24 cellular contexts compared by ENCODE assay signal in the genomic region with DNA sequence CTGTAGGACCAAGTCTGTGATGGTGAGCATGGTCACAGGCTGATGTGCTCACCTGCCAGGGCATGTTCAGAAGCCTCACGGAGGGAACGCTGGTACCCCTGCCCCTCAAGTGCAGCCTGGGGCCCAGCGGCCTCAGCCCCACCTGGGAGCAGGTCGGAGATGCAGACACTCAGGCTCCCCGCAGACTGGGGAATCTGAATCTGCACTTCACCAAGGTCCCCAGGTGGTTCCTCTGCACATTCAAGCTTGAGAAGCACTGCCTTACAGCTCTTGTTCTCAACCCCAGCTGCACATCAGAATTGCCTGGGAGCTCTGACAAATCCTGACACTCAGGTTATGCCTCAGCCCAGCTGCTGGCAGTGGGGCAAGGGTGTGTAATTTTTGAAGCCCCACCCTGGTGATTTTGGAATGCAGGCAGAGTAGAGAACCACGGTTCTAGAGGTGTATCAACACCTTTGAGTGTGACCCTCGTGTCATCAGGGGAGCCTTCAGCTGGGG.
"Had no signal": no experiment of that assay in that cellular context is flagged by ENCODE, and none has a peak within 500 bp of the region (broad histone marks: within the 10 kb centered on the region; RNA-seq: fewer than 3 reads in every experiment).

No MANE protein-coding gene starts in this region.

- H3K27me3 ChIP-seq: colonic mucosa, testis, upper lobe of left lung had no signal

- FAIRE-seq: islet of Langerhans had no signal

- H3K4me1 ChIP-seq: colonic mucosa, lower lobe of right lung, testis, upper lobe of left lung had no signal

- DNase-seq: activated CD4-positive, alpha-beta T cell treated with anti-CD3 and anti-CD28 coated beads, Interleukin-2, amount 10 ng/mL, durations not matched to agents 24 days and 14 days; activated CD4-positive, CD25-positive, alpha-beta regulatory T cell; activated CD8-positive, alpha-beta memory T cell treated with anti-CD3 and anti-CD28 coated beads, Interleukin-2, amount 50 U/mL, for 48 hours; activated effector memory CD4-positive, alpha-beta T cell treated with Interleukin-2 at 50 U/mL for 16 hours; activated naive CD8-positive, alpha-beta T cell treated with anti-CD3 and anti-CD28 coated beads, Interleukin-2, amount 50 U/mL, for 24 hours; activated T-cell treated with anti-CD3 and anti-CD28 coated beads, Interleukin-2, amount 50 U/mL, for 48 hours; anterior cingulate cortex; colonic mucosa; endodermal cell; erythroblast; left cardiac atrium; lower lobe of right lung; stimulated activated CD4-positive, alpha-beta T cell treated with anti-CD3 and anti-CD28 coated beads, Interleukin-12 subunit alpha, Interleukin-12 subunit beta, amount 100 ng/mL, for 4 hours; stimulated activated CD4-positive, alpha-beta T cell treated with anti-CD3 and anti-CD28 coated beads, Interleukin-1b, Interleukin-23, amount 100 ng/mL, for 48 hours; T-helper 1 cell; T-helper 9 cell; testis had no signal

- H3K4me3 Mint-ChIP-seq: activated CD4-positive, alpha-beta T cell treated with anti-CD3 and anti-CD28 coated beads, Interleukin-2, amount 10 ng/mL, durations not matched to agents 24 days and 14 days; activated naive CD4-positive, alpha-beta T cell treated with anti-CD3 and anti-CD28 coated beads, Interleukin-2, amount 10 ng/mL, durations not matched to agents 7 days and 5 days; activated naive CD8-positive, alpha-beta T cell treated with anti-CD3 and anti-CD28 coated beads, Interleukin-2, amount 50 U/mL, for 24 hours; brain; central memory CD8-positive, alpha-beta T cell; endodermal cell; natural killer cell treated with Interleukin-12 subunit alpha and Interleukin-12 subunit beta and Interleukin-15 and Interleukin-18, amount 100 ng/mL, for 72 hours; stimulated activated naive CD8-positive, alpha-beta T cell treated with anti-CD3 and anti-CD28 coated beads, Interleukin-15, Interleukin-2, amounts not matched to agents 100 ng/mL and 50 ng/mL, for 24 hours had no signal

- H3K27ac ChIP-seq: colonic mucosa, lower lobe of right lung, testis, upper lobe of left lung had no signal

- H3K9me3 ChIP-seq: colonic mucosa, testis had no signal

- ATAC-seq: activated naive CD8-positive, alpha-beta T cell treated with anti-CD3 and anti-CD28 coated beads, Interleukin-2, amount 50 U/mL, for 24 hours; left cardiac atrium; lower lobe of right lung; natural killer cell treated with Interleukin-12 subunit alpha and Interleukin-12 subunit beta and Interleukin-15 and Interleukin-18, amount 100 ng/mL, for 72 hours had no signal

- H3K36me3 ChIP-seq: colonic mucosa, lower lobe of right lung, upper lobe of left lung had no signal

- H3K4me1 Mint-ChIP-seq: activated CD4-positive, alpha-beta T cell treated with anti-CD3 and anti-CD28 coated beads, Interleukin-2, amount 10 ng/mL, durations not matched to agents 24 days and 14 days; activated naive CD4-positive, alpha-beta T cell treated with anti-CD3 and anti-CD28 coated beads, Interleukin-2, amount 10 ng/mL, durations not matched to agents 7 days and 5 days; activated naive CD8-positive, alpha-beta T cell treated with anti-CD3 and anti-CD28 coated beads, Interleukin-2, amount 50 U/mL, for 24 hours; brain; central memory CD8-positive, alpha-beta T cell; endodermal cell had no signal

- H3K4me3 ChIP-seq: colonic mucosa, lower lobe of right lung, testis, upper lobe of left lung had no signal

- H3K27ac Mint-ChIP-seq: activated CD4-positive, alpha-beta T cell treated with anti-CD3 and anti-CD28 coated beads, Interleukin-2, amount 10 ng/mL, durations not matched to agents 24 days and 14 days; activated naive CD4-positive, alpha-beta T cell treated with anti-CD3 and anti-CD28 coated beads, Interleukin-2, amount 10 ng/mL, durations not matched to agents 7 days and 5 days; activated naive CD8-positive, alpha-beta T cell treated with anti-CD3 and anti-CD28 coated beads, Interleukin-2, amount 50 U/mL, for 24 hours; brain; endodermal cell; natural killer cell treated with Interleukin-12 subunit alpha and Interleukin-12 subunit beta and Interleukin-15 and Interleukin-18, amount 100 ng/mL, for 72 hours; stimulated activated naive CD8-positive, alpha-beta T cell treated with anti-CD3 and anti-CD28 coated beads, Interleukin-15, Interleukin-2, amounts not matched to agents 100 ng/mL and 50 ng/mL, for 24 hours had no signal

- H3K36me3 Mint-ChIP-seq: activated naive CD4-positive, alpha-beta T cell treated with anti-CD3 and anti-CD28 coated beads, Interleukin-2, amount 10 ng/mL, durations not matched to agents 7 days and 5 days; brain had no signal
